Comparison of ENCODE assay signal across 15 cellular contexts in the genomic region with DNA sequence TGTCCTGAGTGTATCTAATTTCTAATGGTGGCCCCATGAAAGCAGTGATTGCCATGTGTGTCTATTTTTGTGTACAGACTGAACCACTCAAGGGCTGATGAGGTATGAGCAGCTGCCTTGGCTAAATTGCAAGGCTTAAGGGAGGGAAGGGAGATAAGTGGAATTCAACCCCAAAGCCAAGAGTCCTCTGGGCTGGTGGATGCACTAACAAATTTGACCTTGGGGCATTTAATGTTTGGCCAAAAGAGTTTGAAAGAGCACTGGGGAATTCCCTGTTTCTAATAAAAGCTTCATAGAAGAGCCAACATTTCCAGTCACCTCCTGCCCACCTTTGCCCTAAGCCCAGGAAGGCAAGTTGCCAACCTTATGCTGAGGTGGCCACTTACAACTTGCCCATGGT.
DNase-seq lines count a peak whose midpoint lies in the region; ATAC-seq, FAIRE-seq and TF ChIP-seq lines count a peak whose summit lies in the region.
"Had no signal": no experiment of that assay in that cellular context is flagged by ENCODE, and none has a peak within 500 bp of the region (broad histone marks: within the 10 kb centered on the region; RNA-seq: fewer than 3 reads in every experiment).

No MANE protein-coding gene starts in this region.

- no peak for TF ChIP-seq EP300 in SK-N-SH (IDR thresholded peaks at IDR 0.05; ENCODE audit: borderline replicate concordance in 1 of 2, low read depth in 1 of 2, low read length in 1 of 2)

- H3K27me3 ChIP-seq in pancreas: no peaks in the 10 kb centered on the region
- H3K27me3 ChIP-seq in PC-3 (ENCODE audit: low read length): no peaks in the 10 kb centered on the region
- no peaks in the 10 kb centered on the region for H3K27me3 ChIP-seq in SK-N-SH (ENCODE audit: insufficient read depth)
- no peaks in the 10 kb centered on the region for H3K27me3 ChIP-seq in BE2C

- TF ChIP-seq RAD21 in SK-N-SH (IDR thresholded peaks at IDR 0.05; ENCODE audit: low read length): no peak

- H3K27ac ChIP-seq in pancreas (peak overlapping the region in 1 of 4 donors; percentile 34), PC-3 (ENCODE audit: low read length) (no peak overlapping the region), SK-N-SH (ENCODE audit: low read depth in 2 of 2, low read length in 1 of 2) (no peak overlapping the region)

- no peak overlapping the region for H3K4me3 ChIP-seq in pancreas
- no peak overlapping the region for H3K4me3 ChIP-seq in PC-3 (ENCODE audit: low read length)
- H3K4me3 ChIP-seq in SK-N-SH (ENCODE audit: low read depth in 2 of 2, low read length in 1 of 2): no peak overlapping the region
- no peak overlapping the region for H3K4me3 ChIP-seq in BE2C (ENCODE audit: low read depth, low read length)

- H3K9me2 ChIP-seq in PC-3 (replicated peaks; ENCODE audit: low read length): no peaks in the 10 kb centered on the region
- no peaks in the 10 kb centered on the region for H3K9me2 ChIP-seq in SK-N-SH

- no peak overlapping the region for H3K4me2 ChIP-seq in PC-3 (ENCODE audit: low read length)
- H3K4me2 ChIP-seq in SK-N-SH: no peak overlapping the region

- no peak overlapping the region for H3K4me3 Mint-ChIP-seq in activated B cell treated with CpG ODN at 0.5 μM for 24 hours
- H3K4me3 Mint-ChIP-seq: activated CD4-positive, alpha-beta memory T cell treated with anti-CD3 and anti-CD28 coated beads for 36 hours; activated naive CD4-positive, alpha-beta T cell treated with anti-CD3 and anti-CD28 coated beads for 36 hours; CD8-positive, alpha-beta T cell; T-helper 1 cell treated with Interleukin-12 subunit alpha and Interleukin-12 subunit beta and Interleukin-4 antibody, amounts not matched to agents 30 μg/mL and 1 μg/mL, for 36 hours had no signal

- CTCF ChIA-PET in activated B cell treated with CpG ODN at 0.5 μM for 24 hours (lab: Charles Lee): no interaction called here
- CTCF ChIA-PET in PC-3 (lab: Charles Lee): no interaction called here
- CTCF ChIA-PET in SK-N-SH (lab: Yijun Ruan, JAX): interaction anchor here (1.2 kb wide), 1 partner anchor 11 kb away, joined by 3 read pairs; no protein-coding TSS in a partner anchor

- H3K36me3 ChIP-seq in pancreas (no peaks in the 10 kb centered on the region), PC-3 (ENCODE audit: low read depth, low read length) (no peaks in the 10 kb centered on the region), SK-N-SH (replicated peaks in 1 of 2; ENCODE audit: control insufficient read depth in 1 of 2, insufficient read depth in 2 of 2, low read length in 1 of 2) (no peaks in the 10 kb centered on the region), BE2C (no peaks in the 10 kb centered on the region)

- no peaks in the 10 kb centered on the region for H4K20me1 ChIP-seq in PC-3 (ENCODE audit: low read length)
- no peaks in the 10 kb centered on the region for H4K20me1 ChIP-seq in SK-N-SH (ENCODE audit: insufficient read depth)

- no peaks in the 10 kb centered on the region for H3F3A ChIP-seq in PC-3 (ENCODE audit: low read length, unreplicated experiment)
- no peaks in the 10 kb centered on the region for H3F3A ChIP-seq in SK-N-SH (replicated peaks; ENCODE audit: insufficient read depth)

- H3K9me3 Mint-ChIP-seq in activated B cell treated with CpG ODN at 0.5 μM for 24 hours: no peaks in the 10 kb centered on the region
- H3K9me3 Mint-ChIP-seq: activated CD4-positive, alpha-beta memory T cell treated with anti-CD3 and anti-CD28 coated beads for 36 hours; activated naive CD4-positive, alpha-beta T cell treated with anti-CD3 and anti-CD28 coated beads for 36 hours; CD8-positive, alpha-beta T cell; T-helper 1 cell treated with Interleukin-12 subunit alpha and Interleukin-12 subunit beta and Interleukin-4 antibody, amounts not matched to agents 30 μg/mL and 1 μg/mL, for 36 hours had no signal

- H3K27me3 Mint-ChIP-seq in activated B cell treated with CpG ODN at 0.5 μM for 24 hours: no peaks in the 10 kb centered on the region

- H3K9ac ChIP-seq in PC-3 (ENCODE audit: low read length): no peak overlapping the region
- H3K9ac ChIP-seq in SK-N-SH: no peak overlapping the region

- POLR2A ChIA-PET in activated B cell treated with CpG ODN at 0.5 μM for 24 hours (lab: Charles Lee) (interaction anchor here (0.6 to 1.0 kb wide), 3 partner anchors 14 to 173 kb away, joined by 3 to 4 read pairs (median 4); no protein-coding TSS in a partner anchor), PC-3 (lab: Charles Lee; ENCODE audit: unreplicated experiment) (no interaction called here), SK-N-SH (lab: Yijun Ruan, JAX) (no interaction called here)

- H2AFZ ChIP-seq in PC-3 (ENCODE audit: low read length) (no peak overlapping the region), SK-N-SH (ENCODE audit: low read depth) (no peak overlapping the region)

- peak overlapping the region; percentile 14 for H3K27ac Mint-ChIP-seq in activated B cell treated with CpG ODN at 0.5 μM for 24 hours
- H3K27ac Mint-ChIP-seq: activated CD4-positive, alpha-beta memory T cell treated with anti-CD3 and anti-CD28 coated beads for 36 hours; activated naive CD4-positive, alpha-beta T cell treated with anti-CD3 and anti-CD28 coated beads for 36 hours; CD8-positive, alpha-beta T cell; T-helper 1 cell treated with Interleukin-12 subunit alpha and Interleukin-12 subunit beta and Interleukin-4 antibody, amounts not matched to agents 30 μg/mL and 1 μg/mL, for 36 hours had no signal

- TF ChIP-seq CTCF in activated B cell treated with CpG ODN at 0.5 μM for 24 hours (IDR thresholded peaks at IDR 0.05) (no peak), pancreas (IDR thresholded peaks at IDR 0.05) (no peak), PC-3 (conservative IDR thresholded peaks at IDR 0.05; ENCODE audit: low read depth, low read length) (no peak), SK-N-SH (IDR thresholded peaks at IDR 0.05) (no peak), BE2C (IDR thresholded peaks at IDR 0.05; ENCODE audit: low read depth, low read length) (no peak)

- DNase-seq in EH (ENCODE audit: low read depth): peak; percentile 5
- DNase-seq in NCI-H2081 (lab: John Stamatoyannopoulos, UW): peak; percentile 27 to 69
- DNase-seq in activated B cell treated with CpG ODN at 0.5 μM for 24 hours: no peak
- DNase-seq in pancreas: peak in 1 of 6 donors; percentile 35
- no peak for DNase-seq in PC-3
- no peak for DNase-seq in SK-N-SH
- no peak for DNase-seq in RKO (ENCODE audit: low spot score)
- DNase-seq in BE2C: no peak
- DNase-seq: activated CD4-positive, alpha-beta memory T cell treated with anti-CD3 and anti-CD28 coated beads for 36 hours; activated naive CD4-positive, alpha-beta T cell treated with anti-CD3 and anti-CD28 coated beads for 36 hours; CD8-positive, alpha-beta T cell; central memory CD4-positive, alpha-beta T cell; OCI-M1; substantia nigra had no signal

- H3K4me1 Mint-ChIP-seq in activated B cell treated with CpG ODN at 0.5 μM for 24 hours: peaks cover 86% of the 10 kb centered on the region

- no peak for FAIRE-seq in pancreas (lab: Jason Lieb, UNC)

- ATAC-seq in activated B cell treated with CpG ODN at 0.5 μM for 24 hours (ENCODE audit: low read depth) (no peak), pancreas (peak; percentile 48 to 79 (median 66)), PC-3 (no peak)
- ATAC-seq: CD8-positive, alpha-beta T cell had no signal

- H3K9me3 ChIP-seq in pancreas: no peaks in the 10 kb centered on the region
- H3K9me3 ChIP-seq in PC-3 (ENCODE audit: low read length): no peaks in the 10 kb centered on the region
- H3K9me3 ChIP-seq in SK-N-SH: no peaks in the 10 kb centered on the region
- H3K9me3 ChIP-seq in BE2C: no peaks in the 10 kb centered on the region

- H3K36me3 Mint-ChIP-seq in activated B cell treated with CpG ODN at 0.5 μM for 24 hours (ENCODE audit: low read depth): peaks cover 37% of the 10 kb centered on the region
- H3K36me3 Mint-ChIP-seq: activated CD4-positive, alpha-beta memory T cell treated with anti-CD3 and anti-CD28 coated beads for 36 hours; CD8-positive, alpha-beta T cell had no signal

- H3K4me1 ChIP-seq in pancreas (peaks cover 0 to 13% (median 6%) of the 10 kb centered on the region in 3 donors), PC-3 (ENCODE audit: insufficient read depth, low read length) (no peaks in the 10 kb centered on the region), SK-N-SH (ENCODE audit: control insufficient read depth in 1 of 2, insufficient read depth in 2 of 2, low read depth in 1 of 2, low read length in 1 of 2) (no peaks in the 10 kb centered on the region; a peak in 1 of 4 replicates), BE2C (no peaks in the 10 kb centered on the region)

- H3K79me2 ChIP-seq in PC-3 (ENCODE audit: low read length) (no peaks in the 10 kb centered on the region), SK-N-SH (ENCODE audit: insufficient read depth) (no peaks in the 10 kb centered on the region)

- no TSS peak for BruUV-seq in PC-3 (replicated peaks; lab: Mats Ljungman, UMichigan)

- intact Hi-C loops in activated B cell treated with CpG ODN at 0.5 μM for 24 hours (cut with micrococcal nuclease) (no loop called here), pancreas (cut with DNase I) (no loop called here), PC-3 (cut with micrococcal nuclease) (no loop called here)

TF ChIP-seq in SK-N-SH, 30 proteins besides CTCF, POLR2A, EP300 and RAD21 (continues in another document):
- TF ChIP-seq MEF2A (IDR thresholded peaks at IDR 0.05; ENCODE audit: borderline replicate concordance, low read depth): no peak
- no peak for TF ChIP-seq RFX5 (IDR thresholded peaks at IDR 0.05; ENCODE audit: low read length)
- no peak for TF ChIP-seq FOXM1 (IDR thresholded peaks at IDR 0.05; ENCODE audit: low read depth)
- TF ChIP-seq, protein P1, sequence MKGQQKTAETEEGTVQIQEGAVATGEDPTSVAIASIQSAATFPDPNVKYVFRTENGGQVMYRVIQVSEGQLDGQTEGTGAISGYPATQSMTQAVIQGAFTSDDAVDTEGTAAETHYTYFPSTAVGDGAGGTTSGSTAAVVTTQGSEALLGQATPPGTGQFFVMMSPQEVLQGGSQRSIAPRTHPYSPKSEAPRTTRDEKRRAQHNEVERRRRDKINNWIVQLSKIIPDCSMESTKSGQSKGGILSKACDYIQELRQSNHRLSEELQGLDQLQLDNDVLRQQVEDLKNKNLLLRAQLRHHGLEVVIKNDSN (IDR thresholded peaks at IDR 0.05; ENCODE audit: borderline replicate concordance, low read depth): no peak
- TF ChIP-seq, protein P2, sequence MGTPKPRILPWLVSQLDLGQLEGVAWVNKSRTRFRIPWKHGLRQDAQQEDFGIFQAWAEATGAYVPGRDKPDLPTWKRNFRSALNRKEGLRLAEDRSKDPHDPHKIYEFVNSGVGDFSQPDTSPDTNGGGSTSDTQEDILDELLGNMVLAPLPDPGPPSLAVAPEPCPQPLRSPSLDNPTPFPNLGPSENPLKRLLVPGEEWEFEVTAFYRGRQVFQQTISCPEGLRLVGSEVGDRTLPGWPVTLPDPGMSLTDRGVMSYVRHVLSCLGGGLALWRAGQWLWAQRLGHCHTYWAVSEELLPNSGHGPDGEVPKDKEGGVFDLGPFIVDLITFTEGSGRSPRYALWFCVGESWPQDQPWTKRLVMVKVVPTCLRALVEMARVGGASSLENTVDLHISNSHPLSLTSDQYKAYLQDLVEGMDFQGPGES (IDR thresholded peaks at IDR 0.05; ENCODE audit: low read depth, low read length): no peak
- no peak for TF ChIP-seq FOXJ3 (CRISPR knock-in tag; IDR thresholded peaks at IDR 0.05)
- no peak for TF ChIP-seq EZH2phosphoT487 (IDR thresholded peaks at IDR 0.05; ENCODE audit: borderline replicate concordance, low read depth)
- TF ChIP-seq TAF1 (IDR thresholded peaks at IDR 0.05; ENCODE audit: borderline replicate concordance, low read depth, low read length): no peak

Comparison
In these comparisons a context has a peak if more than half of its experiments do, and no peak if none do; other contexts are left out.
1. DNase-seq: peak in EH (single experiment) and NCI-H2081 (2 of 2); none in activated B cell treated with CpG ODN at 0.5 μM for 24 hours (single experiment), PC-3 (single experiment), SK-N-SH (single experiment), RKO (single experiment) and BE2C (single experiment).
2. ATAC-seq: peak in pancreas (4 of 4); none in activated B cell treated with CpG ODN at 0.5 μM for 24 hours (single experiment) and PC-3 (single experiment).